15 cellular contexts compared by ENCODE assay signal in genomic region chr14:68822964-68823363, GRCh38. TPM values are rescaled to one million over a fixed set of nuclear protein-coding genes. Genes with fewer than 3 reads are reported as not detected.
DNase-seq lines count a peak whose midpoint lies in the region; ATAC-seq, FAIRE-seq and TF ChIP-seq lines count a peak whose summit lies in the region.
"Had no signal": no experiment of that assay in that cellular context is flagged by ENCODE, and none has a peak within 500 bp of the region (broad histone marks: within the 10 kb centered on the region; RNA-seq: fewer than 3 reads in every experiment).

No MANE protein-coding gene starts in this region.

- 23% methylated on average over 4 of the region's 4 CpGs for WGBS in GM12878 (ENCODE audit: insufficient coverage, insufficient replicate concordance, low lambda C conversion rate, missing lambda C conversion rate)
- 91% methylated on average over 4 of the region's 4 CpGs for WGBS in sigmoid colon, 2 donors

- H2AFZ ChIP-seq in KMS-11 (ENCODE audit: low read depth) (no peak overlapping the region), GM12878 (ENCODE audit: control insufficient read depth, low read depth, low read length) (no peak overlapping the region)

- in situ Hi-C loops in GM12878 (cut with MboI): loop anchor here (5.0 to 10.0 kb wide), 2 partner anchors 888 to 986 kb away; no protein-coding TSS in a partner anchor

- SMC1A ChIA-PET in GM12878 (lab: Charles Lee; ENCODE audit: uncharacterized antibody, unreplicated experiment): interaction anchor here (0.8 to 15.9 kb wide), 11 partner anchors 9 to 881 kb away, joined by 3 to 314 read pairs (median 5); partner anchors contain the start of gene ZFP36L1

- TF ChIP-seq POLR2A in GM12878 (IDR thresholded peaks at IDR 0.05; ENCODE audit: low read depth, low read length) (no peak), sigmoid colon (IDR thresholded peaks at IDR 0.05) (no peak)

- H3K36me3 Mint-ChIP-seq in CD4-positive, alpha-beta memory T cell: no peaks in the 10 kb centered on the region
- no peaks in the 10 kb centered on the region for H3K36me3 Mint-ChIP-seq in naive thymus-derived CD4-positive, alpha-beta T cell
- H3K36me3 Mint-ChIP-seq in T-helper 17 cell (ENCODE audit: low read depth): no peaks in the 10 kb centered on the region

- intact Hi-C loops in CD4-positive, alpha-beta memory T cell (cut with micrococcal nuclease): loop anchor here (5.0 kb wide), 1 partner anchor 1006 kb away; the partner anchor contains the start of genes RAD51B and ZFYVE26
- intact Hi-C loops in GM12878 (cut with micrococcal nuclease; ENCODE audit: unreplicated experiment) (loop anchor here (1.0 kb wide), 1 partner anchor 21 kb away; no protein-coding TSS in a partner anchor), sigmoid colon (cut with DNase I) (no loop called here)
- intact Hi-C loops in naive thymus-derived CD4-positive, alpha-beta T cell (cut with micrococcal nuclease): loop anchor here in 1 of 2 donors (5.0 kb wide), 1 partner anchor 941 kb away; no protein-coding TSS in a partner anchor

- H3K9ac ChIP-seq in KMS-11 (no peak overlapping the region; the same call in 1 of the 2 replicates), GM12878 (ENCODE audit: control insufficient read depth, insufficient read depth, low read length) (peak overlapping the region; percentile 81; the same call in 1 of the 2 replicates)
- H3K9ac ChIP-seq: SK-N-SH had no signal

- H3K79me2 ChIP-seq in KMS-11 (ENCODE audit: insufficient read depth, low read depth) (no peaks in the 10 kb centered on the region), GM12878 (ENCODE audit: control insufficient read depth, insufficient read depth, low read length) (peaks cover 3% of the 10 kb centered on the region; the same call in 1 of the 2 replicates)

- H3K27ac Mint-ChIP-seq in CD4-positive, alpha-beta memory T cell: peak overlapping the region in 5 of 7 donors; percentile 25 to 95 (median 83)
- H3K27ac Mint-ChIP-seq in naive thymus-derived CD4-positive, alpha-beta T cell: peak overlapping the region in 5 of 9 donors; percentile 5 to 85 (median 39)
- H3K27ac Mint-ChIP-seq in T-helper 17 cell: no peak overlapping the region

- no peaks in the 10 kb centered on the region for H3K9me3 Mint-ChIP-seq in CD4-positive, alpha-beta memory T cell
- H3K9me3 Mint-ChIP-seq in naive thymus-derived CD4-positive, alpha-beta T cell: no peaks in the 10 kb centered on the region

- no peaks in the 10 kb centered on the region for H3K36me3 ChIP-seq in CD4-positive, alpha-beta memory T cell (ENCODE audit: insufficient read depth, low read length)
- H3K36me3 ChIP-seq in KMS-11 (ENCODE audit: insufficient read depth) (no peaks in the 10 kb centered on the region), GM12878 (ENCODE audit: control insufficient read depth in 2 of 2, insufficient read depth in 2 of 2, low read length in 1 of 2) (no peaks in the 10 kb centered on the region), sigmoid colon (no peaks in the 10 kb centered on the region)
- no peaks in the 10 kb centered on the region for H3K36me3 ChIP-seq in naive thymus-derived CD4-positive, alpha-beta T cell (ENCODE audit: control insufficient read depth in 2 of 3, insufficient read depth in 3 of 3, low read length in 3 of 3)
- H3K36me3 ChIP-seq: HAP-1 had no signal

- CTCF ChIA-PET in CD4-positive, alpha-beta memory T cell (lab: Charles Lee; ENCODE audit: partially characterized antibody): interaction anchor here (0.6 to 20.9 kb wide), 4 partner anchors 19 to 889 kb away, joined by 5 to 428 read pairs (median 50); no protein-coding TSS in a partner anchor
- CTCF ChIA-PET in GM12878 (lab: Yijun Ruan, JAX): interaction anchor here (1.1 to 22.6 kb wide), 12 partner anchors 8 to 985 kb away, joined by 3 to 310 read pairs (median 6); partner anchors contain the start of gene ZFP36L1
- CTCF ChIA-PET in naive thymus-derived CD4-positive, alpha-beta T cell (lab: Charles Lee): interaction anchor here (0.7 to 3.5 kb wide), 3 partner anchors 9 to 573 kb away, joined by 3 to 28 read pairs (median 14); no protein-coding TSS in a partner anchor

- no peak overlapping the region for H3K4me3 Mint-ChIP-seq in CD4-positive, alpha-beta memory T cell
- no peak overlapping the region for H3K4me3 Mint-ChIP-seq in naive thymus-derived CD4-positive, alpha-beta T cell
- H3K4me3 Mint-ChIP-seq in T-helper 17 cell: no peak overlapping the region

- POLR2A ChIA-PET in CD4-positive, alpha-beta memory T cell (lab: Charles Lee; ENCODE audit: partially characterized antibody): interaction anchor here (26.7 kb wide), 1 partner anchor 34 kb away, joined by 1973 read pairs; the partner anchor contains the start of gene ZFP36L1
- POLR2A ChIA-PET in GM12878 (lab: Charles Lee): interaction anchor here (0.7 to 1.7 kb wide), 7 partner anchors 9 to 879 kb away, joined by 3 to 9 read pairs (median 4); no protein-coding TSS in a partner anchor
- POLR2A ChIA-PET in naive thymus-derived CD4-positive, alpha-beta T cell (lab: Charles Lee): interaction anchor here (0.9 to 23.4 kb wide), 2 partner anchors 34 to 572 kb away, joined by 9 to 1273 read pairs; partner anchors contain the start of gene ZFP36L1

- no peak for TF ChIP-seq CTCF in KMS-11 (conservative IDR thresholded peaks at IDR 0.05; ENCODE audit: low read depth, low read length)
- no peak for TF ChIP-seq CTCF in GM12878 (IDR thresholded peaks at IDR 0.05 in 2 of 3, conservative IDR thresholded peaks at IDR 0.05 in 1 of 3; ENCODE audit: control insufficient read depth in 2 of 3, extremely low read depth in 1 of 3, insufficient read depth in 1 of 3, low read depth in 3 of 3, low read length in 3 of 3)
- no peak for TF ChIP-seq CTCF in sigmoid colon (IDR thresholded peaks at IDR 0.05)
- TF ChIP-seq CTCF in foreskin fibroblast (IDR thresholded peaks at IDR 0.05; ENCODE audit: low read depth, low read length): no peak

- no peaks in the 10 kb centered on the region for H3K27me3 ChIP-seq in CD4-positive, alpha-beta memory T cell (ENCODE audit: insufficient read depth, low read length)
- no peaks in the 10 kb centered on the region for H3K27me3 ChIP-seq in KMS-11 (ENCODE audit: insufficient read depth, low read depth)
- no peaks in the 10 kb centered on the region for H3K27me3 ChIP-seq in GM12878 (replicated peaks in 1 of 2; ENCODE audit: control insufficient read depth in 2 of 2, insufficient read depth in 2 of 2, low read length in 1 of 2)
- H3K27me3 ChIP-seq in naive thymus-derived CD4-positive, alpha-beta T cell (ENCODE audit: control insufficient read depth in 2 of 2, insufficient read depth in 2 of 2, low read length in 2 of 2): no peaks in the 10 kb centered on the region
- H3K27me3 ChIP-seq in sigmoid colon: no peaks in the 10 kb centered on the region

- no peak overlapping the region for H3K27ac ChIP-seq in CD4-positive, alpha-beta memory T cell (ENCODE audit: low read depth, low read length)
- H3K27ac ChIP-seq in KMS-11 (peak overlapping the region; percentile 83; the same call in 1 of the 2 replicates), GM12878 (ENCODE audit: control insufficient read depth, insufficient read depth) (peak overlapping the region; percentile 91), sigmoid colon (no peak overlapping the region)
- H3K27ac ChIP-seq in naive thymus-derived CD4-positive, alpha-beta T cell (ENCODE audit: low read depth, low read length): no peak overlapping the region

- ATAC-seq in GM12878 (no peak), T-helper 17 cell (no peak)
- ATAC-seq in naive thymus-derived CD4-positive, alpha-beta T cell: no peak

- TF ChIP-seq EP300 in GM12878 (IDR thresholded peaks at IDR 0.05; ENCODE audit: borderline replicate concordance in 1 of 2, control insufficient read depth in 1 of 2, low read depth in 2 of 2, low read length in 2 of 2) (no peak), sigmoid colon (IDR thresholded peaks at IDR 0.05) (no peak)

- FAIRE-seq in GM12878 (lab: Jason Lieb, UNC): no peak

- peaks cover 54% of the 10 kb centered on the region for H3K4me1 ChIP-seq in CD4-positive, alpha-beta memory T cell (ENCODE audit: insufficient read depth, low read length)
- H3K4me1 ChIP-seq in KMS-11 (ENCODE audit: low read depth, poor library complexity, severe bottlenecking): peaks cover 66% of the 10 kb centered on the region
- peaks cover 51% of the 10 kb centered on the region for H3K4me1 ChIP-seq in GM12878 (ENCODE audit: control insufficient read depth, insufficient read depth, low read length)
- peaks cover 22 to 28% of the 10 kb centered on the region in 2 donors for H3K4me1 ChIP-seq in naive thymus-derived CD4-positive, alpha-beta T cell (ENCODE audit: control insufficient read depth in 2 of 2, insufficient read depth in 2 of 2, low read length in 2 of 2)
- peaks cover 0 to 32% (median 19%) of the 10 kb centered on the region in 4 donors for H3K4me1 ChIP-seq in sigmoid colon

- H3K4me2 ChIP-seq in KMS-11 (no peak overlapping the region; the same call in 1 of the 2 replicates), GM12878 (ENCODE audit: control insufficient read depth, insufficient read depth) (peak overlapping the region; percentile 84; the same call in 1 of the 2 replicates)
- H3K4me2 ChIP-seq: SK-N-SH had no signal

- no peaks in the 10 kb centered on the region for H3K9me3 ChIP-seq in CD4-positive, alpha-beta memory T cell (ENCODE audit: control insufficient read depth in 1 of 2, low read length in 2 of 2)
- H3K9me3 ChIP-seq in GM12878 (replicated peaks; ENCODE audit: control insufficient read depth, insufficient read depth, low read length): no peaks in the 10 kb centered on the region
- no peaks in the 10 kb centered on the region for H3K9me3 ChIP-seq in naive thymus-derived CD4-positive, alpha-beta T cell (ENCODE audit: control insufficient read depth in 2 of 3, low read length in 3 of 3)
- no peaks in the 10 kb centered on the region for H3K9me3 ChIP-seq in sigmoid colon
- no peaks in the 10 kb centered on the region for H3K9me3 ChIP-seq in T-helper 17 cell (ENCODE audit: control insufficient read depth, low read length, poor library complexity, severe bottlenecking)
- H3K9me3 ChIP-seq: HAP-1, SK-N-SH had no signal

- H3K4me1 Mint-ChIP-seq in CD4-positive, alpha-beta memory T cell: peaks cover 25 to 55% (median 40%) of the 10 kb centered on the region in 4 donors
- H3K4me1 Mint-ChIP-seq in naive thymus-derived CD4-positive, alpha-beta T cell: peaks cover 6 to 53% (median 46%) of the 10 kb centered on the region in 7 donors
- peaks cover 34% of the 10 kb centered on the region for H3K4me1 Mint-ChIP-seq in T-helper 17 cell

- BruUV-seq in GM12878 (replicated peaks; lab: Mats Ljungman, UMichigan): no TSS peak

- DNase-seq in CD4-positive, alpha-beta memory T cell: no peak
- DNase-seq in GM12878 (ENCODE audit: low read depth, low spot score) (no peak), sigmoid colon (no peak), foreskin fibroblast (no peak), T-helper 17 cell (no peak)
- DNase-seq in naive thymus-derived CD4-positive, alpha-beta T cell: no peak
- DNase-seq: NCI-H1048, NCI-H146, NCI-H2107, NCI-H226, NCI-H526 treated with DMSO at 0.1 percent for 48 hours, Right ventricle myocardium superior had no signal

- RAD21 ChIA-PET in GM12878 (lab: Charles Lee; ENCODE audit: unreplicated experiment): interaction anchor here (0.9 to 13.5 kb wide), 11 partner anchors 8 to 889 kb away, joined by 3 to 292 read pairs (median 6); partner anchors contain the start of gene ZFP36L1

- TF ChIP-seq RAD21 in GM12878 (IDR thresholded peaks at IDR 0.05; ENCODE audit: insufficient read depth, low read depth, low read length): no peak

- H4K20me1 ChIP-seq in KMS-11 (ENCODE audit: insufficient read depth): no peaks in the 10 kb centered on the region
- no peaks in the 10 kb centered on the region for H4K20me1 ChIP-seq in GM12878 (ENCODE audit: control insufficient read depth, insufficient read depth)

- no peaks in the 10 kb centered on the region for H3K27me3 Mint-ChIP-seq in CD4-positive, alpha-beta memory T cell
- peaks cover 0 to 7% (median 0%) of the 10 kb centered on the region in 5 donors for H3K27me3 Mint-ChIP-seq in naive thymus-derived CD4-positive, alpha-beta T cell
- no peaks in the 10 kb centered on the region for H3K27me3 Mint-ChIP-seq in T-helper 17 cell

- no peak overlapping the region for H3K4me3 ChIP-seq in CD4-positive, alpha-beta memory T cell (ENCODE audit: low read length in 2 of 2)
- H3K4me3 ChIP-seq in KMS-11 (IDR thresholded peaks at IDR 0.05; ENCODE audit: insufficient read depth, low read depth, low read length) (no peak overlapping the region), GM12878 (no peak overlapping the region), sigmoid colon (no peak overlapping the region), foreskin fibroblast (ENCODE audit: low read depth in 1 of 2, low read length in 2 of 2) (no peak overlapping the region)
- no peak overlapping the region for H3K4me3 ChIP-seq in naive thymus-derived CD4-positive, alpha-beta T cell (ENCODE audit: low read length)
- H3K4me3 ChIP-seq: HAP-1 had no signal

RNA-seq across cellular contexts. Expression of gene ZFP36L1, which starts 30.1 kb away (rescaled TPM):
- 100 to 1,000 TPM; 227 to 242 TPM for total RNA-seq in CD4-positive, alpha-beta memory T cell
- polyA plus RNA-seq in CD4-positive, alpha-beta memory T cell: 100 to 1,000 TPM in 1 of 2 donors, 10 to 100 TPM in 1; 60.3 to 127 TPM
- 120 and 134 TPM in 2 replicates for total RNA-seq in GM12878 (2013; cell fraction: nucleolus; rRNA removed)
- 27.9 and 31.3 TPM in 2 replicates for total RNA-seq in GM12878 (2014; rRNA removed)
- total RNA-seq in GM12878 (2014; rRNA removed; fragmentation: Illumina TruSeq; extraction: Trizol): 27.0 and 28.3 TPM in 2 replicates
- total RNA-seq in GM12878 (2021): 166 and 184 TPM in 2 replicates
- 21.7 TPM for polyA plus RNA-seq in GM12878 (2011; ENCODE audit: low read depth)
- 47.4 and 53.5 TPM in 2 replicates for polyA plus RNA-seq in GM12878 (2011; rRNA removed)
- 143 and 162 TPM in 2 replicates for polyA plus RNA-seq in GM12878 (2011; cell fraction: cytosol; rRNA removed)
- polyA plus RNA-seq in GM12878 (2011; cell fraction: nucleus; rRNA removed): 173 and 272 TPM in 2 replicates
- polyA plus RNA-seq in GM12878 (2012): 67.3 and 98.4 TPM in 2 replicates
- 69.3 and 78.7 TPM in 2 replicates for polyA plus RNA-seq in GM12878 (2014; fragmentation: Illumina TruSeq; extraction: Trizol)
- polyA plus RNA-seq in GM12878 (2014; fragmentation: Nextera tagmentation; extraction: Ambion mirVana): 10 to 100 TPM; 22.0 to 22.6 TPM
- polyA plus RNA-seq in GM12878 (2014; rRNA removed): 96.1 and 121 TPM in 2 replicates
- polyA plus RNA-seq in GM12878 (2016; fragmentation: Nextera tagmentation; extraction: Ambion mirVana): 100 to 1,000 TPM; 119 to 138 TPM
- 29.0 and 48.5 TPM in 2 replicates for polyA minus RNA-seq in GM12878 (2011; rRNA and poly(A)+ RNA removed)
- polyA minus RNA-seq in GM12878 (2011; cell fraction: cytosol; rRNA and poly(A)+ RNA removed): 183 and 200 TPM in 2 replicates
- polyA minus RNA-seq in GM12878 (2011; cell fraction: nucleus; rRNA and poly(A)+ RNA removed): 63.3 and 109 TPM in 2 replicates
- total RNA-seq in naive thymus-derived CD4-positive, alpha-beta T cell: 100 to 1,000 TPM in 4 of 5 experiments, 10 to 100 TPM in 1; 82.0 to 231 (median 203) TPM
- polyA plus RNA-seq in naive thymus-derived CD4-positive, alpha-beta T cell: 100 to 1,000 TPM in 1 of 2 donors, 10 to 100 TPM in 1; 85.6 to 160 TPM
- 100 to 1,000 TPM; 217 to 413 (median 239) TPM for total RNA-seq in sigmoid colon
- polyA plus RNA-seq in sigmoid colon: 100 to 1,000 TPM in 1 of 3 donors, 10 to 100 TPM in 2; 26.6 to 141 (median 52.9) TPM
- total RNA-seq in T-helper 17 cell: 100 to 1,000 TPM; 217 to 257 TPM

Comparison
In these comparisons a context has a peak if more than half of its experiments do, and no peak if none do; other contexts are left out.
1. H3K27ac ChIP-seq: peak in KMS-11 (single experiment) and GM12878 (single experiment); none in CD4-positive, alpha-beta memory T cell (single experiment), naive thymus-derived CD4-positive, alpha-beta T cell (single experiment) and sigmoid colon (0 of 4).